11 cellular contexts compared by ENCODE assay signal in the genomic region with DNA sequence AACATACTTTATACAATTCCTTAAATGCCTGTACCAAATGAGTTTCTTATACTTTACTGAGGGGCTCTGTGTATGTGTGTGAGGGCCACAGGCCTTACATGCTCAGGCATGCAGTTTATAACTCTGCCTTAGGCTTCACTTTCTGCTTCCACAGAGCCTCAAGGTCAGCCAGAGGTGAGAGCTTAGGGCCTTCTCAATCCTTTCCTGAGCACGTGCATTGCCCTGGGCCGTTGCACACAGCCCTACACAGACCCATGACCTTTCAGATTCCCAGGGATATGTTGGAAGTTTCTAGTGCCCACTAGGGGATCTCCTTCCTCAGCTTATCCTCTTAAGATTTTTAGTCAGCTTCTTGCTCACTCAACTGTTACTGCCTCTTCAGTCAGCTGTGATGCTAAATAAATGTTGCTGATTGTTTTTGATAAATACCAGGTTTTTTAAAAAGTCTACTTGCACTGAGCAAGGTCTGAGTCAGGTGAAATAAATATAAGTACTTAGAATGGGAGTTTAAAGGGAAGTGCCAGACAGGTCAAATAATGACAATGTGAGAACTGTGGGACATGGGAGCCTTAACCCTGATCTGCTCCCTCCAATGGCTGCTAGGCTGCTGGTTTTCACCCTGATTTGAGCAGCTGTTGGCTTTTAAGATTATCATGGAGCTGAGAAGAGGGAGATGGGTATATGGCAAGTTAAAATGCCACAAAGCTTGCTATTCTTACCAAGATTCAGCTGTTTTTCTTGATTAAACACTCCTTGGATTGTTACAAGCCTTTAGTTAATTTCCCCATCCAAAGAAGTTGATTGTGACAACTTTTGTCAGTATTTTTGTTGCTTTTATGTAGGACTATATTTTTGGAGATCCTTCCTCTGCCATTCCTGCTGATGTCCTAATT.
DNase-seq lines count a peak whose midpoint lies in the region; ATAC-seq and TF ChIP-seq lines count a peak whose summit lies in the region.
"Had no signal": no experiment of that assay in that cellular context is flagged by ENCODE, and none has a peak within 500 bp of the region (broad histone marks: within the 10 kb centered on the region; RNA-seq: fewer than 3 reads in every experiment).

No MANE protein-coding gene starts in this region.

- DNase-seq in AG09309 (ENCODE audit: low read depth) = peak; percentile 16
- peak; percentile 39 to 52 for DNase-seq in cardiac fibroblast (ENCODE audit: low read depth in 2 of 2)
- peak; percentile 75 for DNase-seq in left kidney (ENCODE audit: low read depth, low spot score)
- DNase-seq in effector memory CD4-positive, alpha-beta T cell = no peak
- DNase-seq in ureter (ENCODE audit: low spot score) = no peak
- DNase-seq in NCI-H1092 treated with DMSO at 0.1 percent for 48 hours (lab: John Stamatoyannopoulos, UW) = no peak
- DNase-seq: COR-L47, gastrocnemius medialis, sigmoid colon had no signal

- H3K4me3 ChIP-seq in AG09309 (ENCODE audit: control insufficient read depth, low read depth, low read length) (no peak overlapping the region), cardiac fibroblast (replicated peaks in 1 of 2; ENCODE audit: low read depth in 2 of 2, low read length in 2 of 2) (no peak overlapping the region)
- no peak overlapping the region for H3K4me3 ChIP-seq in effector memory CD4-positive, alpha-beta T cell (ENCODE audit: insufficient read depth, low read depth, low read length, poor library complexity, severe bottlenecking)
- H3K4me3 ChIP-seq: gastrocnemius medialis, sigmoid colon had no signal

- H3K27me3 ChIP-seq in effector memory CD4-positive, alpha-beta T cell (replicated peaks; ENCODE audit: control insufficient read depth, insufficient read depth, low read length, poor library complexity, severe bottlenecking) = no peaks in the 10 kb centered on the region
- H3K27me3 ChIP-seq: gastrocnemius medialis, sigmoid colon had no signal

- no peak for TF ChIP-seq EP300 in Ishikawa (IDR thresholded peaks at IDR 0.05; ENCODE audit: borderline replicate concordance)

- no peak for ATAC-seq in GM21381 (IDR thresholded peaks at IDR 0.05; ENCODE audit: unreplicated experiment)
- ATAC-seq: gastrocnemius medialis had no signal

- TF ChIP-seq RAD21 in Ishikawa (IDR thresholded peaks at IDR 0.05; ENCODE audit: low read depth) = peak; percentile 31; the same call in 1 of the 2 replicates

- no peaks in the 10 kb centered on the region for H3K36me3 ChIP-seq in effector memory CD4-positive, alpha-beta T cell (ENCODE audit: control insufficient read depth, insufficient read depth, low read length)
- H3K36me3 ChIP-seq: gastrocnemius medialis, sigmoid colon had no signal

- TF ChIP-seq CTCF in AG09309 (IDR thresholded peaks at IDR 0.05; ENCODE audit: control insufficient read depth, insufficient read depth, low read depth, low read length, missing control alignments) = peak; percentile 41
- peak; percentile 23 for TF ChIP-seq CTCF in cardiac fibroblast (IDR thresholded peaks at IDR 0.05; ENCODE audit: low read depth, low read length)

- H3K27ac ChIP-seq in effector memory CD4-positive, alpha-beta T cell (ENCODE audit: insufficient read depth, low read length, poor library complexity, severe bottlenecking) = no peak overlapping the region
- H3K27ac ChIP-seq: gastrocnemius medialis, sigmoid colon had no signal

- H3K9me3 ChIP-seq in effector memory CD4-positive, alpha-beta T cell (ENCODE audit: control insufficient read depth, low read length) = no peaks in the 10 kb centered on the region
- H3K9me3 ChIP-seq: gastrocnemius medialis, sigmoid colon had no signal

- no peaks in the 10 kb centered on the region for H3K4me1 ChIP-seq in effector memory CD4-positive, alpha-beta T cell (ENCODE audit: control insufficient read depth, insufficient read depth, low read length, poor library complexity, severe bottlenecking)
- H3K4me1 ChIP-seq: gastrocnemius medialis had no signal

TF ChIP-seq in Ishikawa, 13 proteins besides CTCF, POLR2A, EP300 and RAD21:
- no peak for TF ChIP-seq TCF12 (IDR thresholded peaks at IDR 0.05; ENCODE audit: low read depth)
- no peak for TF ChIP-seq EGR1 (IDR thresholded peaks at IDR 0.05)
- TF ChIP-seq, protein P1, sequence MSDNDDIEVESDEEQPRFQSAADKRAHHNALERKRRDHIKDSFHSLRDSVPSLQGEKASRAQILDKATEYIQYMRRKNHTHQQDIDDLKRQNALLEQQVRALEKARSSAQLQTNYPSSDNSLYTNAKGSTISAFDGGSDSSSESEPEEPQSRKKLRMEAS (IDR thresholded peaks at IDR 0.05) = peak; percentile 58; the same call in 1 of the 2 replicates

Comparison
In these comparisons a context has a peak if more than half of its experiments do, and no peak if none do; other contexts are left out.
1. DNase-seq: peak in AG09309 (single experiment), cardiac fibroblast (2 of 2) and left kidney (single experiment); none in effector memory CD4-positive, alpha-beta T cell (0 of 3), ureter (single experiment) and NCI-H1092 treated with DMSO at 0.1 percent for 48 hours (single experiment).